1 cellular context compared by ENCODE assay signal in genomic region chr1:173476664-173477285, GRCh38.
TF ChIP-seq lines count a peak whose summit lies in the region.

No MANE protein-coding gene starts in this region.

TF ChIP-seq in HEK293, 187 proteins besides CTCF, POLR2A, EP300 and RAD21 (continued from another document and continues in another):
- TF ChIP-seq ZNF174 (tag by site-specific recombination; IDR thresholded peaks at IDR 0.05) (no peak), ZNF843 (tag by site-specific recombination; IDR thresholded peaks at IDR 0.05) (no peak), KLF1 (tag by site-specific recombination; IDR thresholded peaks at IDR 0.05) (peak; percentile 12; the same call in 1 of the 2 replicates), ZNF155 (tag by site-specific recombination; IDR thresholded peaks at IDR 0.05) (no peak), ZNF423 (tag by site-specific recombination; IDR thresholded peaks at IDR 0.05) (peak; percentile 64; the same call in 1 of the 2 replicates), ZNF2 (tag by site-specific recombination; IDR thresholded peaks at IDR 0.05) (peak; percentile 43), ZBTB20 (tag by site-specific recombination; IDR thresholded peaks at IDR 0.05) (no peak), ZBTB8A (tag by site-specific recombination; IDR thresholded peaks at IDR 0.05) (peak; percentile 31), ZNF248 (tag by site-specific recombination; IDR thresholded peaks at IDR 0.05) (no peak), PRDM4 (tag by site-specific recombination; IDR thresholded peaks at IDR 0.05) (no peak), KLF17 (tag by site-specific recombination; IDR thresholded peaks at IDR 0.05) (peak; percentile 69; the same call in 1 of the 2 replicates), ZNF112 (tag by site-specific recombination; IDR thresholded peaks at IDR 0.05) (no peak), SP2 (tag by site-specific recombination; IDR thresholded peaks at IDR 0.05) (no peak), ZBTB11 (tag by site-specific recombination; conservative IDR thresholded peaks at IDR 0.05; ENCODE audit: low read depth) (no peak), ZNF274 (IDR thresholded peaks at IDR 0.05; ENCODE audit: low read length) (no peak), ZNF274 (tag by site-specific recombination; IDR thresholded peaks at IDR 0.05; ENCODE audit: borderline replicate concordance) (no peak), ZNF704 (tag by site-specific recombination; IDR thresholded peaks at IDR 0.05) (no peak), ZBTB48 (tag by site-specific recombination; IDR thresholded peaks at IDR 0.05) (peak; percentile 89), HIC1 (tag by site-specific recombination; IDR thresholded peaks at IDR 0.05) (peak; percentile 68), MEIS1 (CRISPR knock-in tag; IDR thresholded peaks at IDR 0.05; ENCODE audit: borderline replicate concordance) (no peak), AEBP2 (tag by site-specific recombination; IDR thresholded peaks at IDR 0.05; ENCODE audit: borderline replicate concordance) (no peak), ZSCAN23 (tag by site-specific recombination; IDR thresholded peaks at IDR 0.05) (no peak), ZNF530 (tag by site-specific recombination; IDR thresholded peaks at IDR 0.05; ENCODE audit: low read depth) (no peak), GLIS2 (tag by site-specific recombination; IDR thresholded peaks at IDR 0.05) (peak; percentile 34), ZBTB26 (tag by site-specific recombination; optimal IDR thresholded peaks at IDR 0.05) (peak; percentile 86), SETDB1 (IDR thresholded peaks at IDR 0.05; ENCODE audit: insufficient read length, low read length) (no peak), KLF8 (tag by site-specific recombination; IDR thresholded peaks at IDR 0.05) (peak; percentile 63; the same call in 1 of the 2 replicates), IKZF3 (tag by site-specific recombination; IDR thresholded peaks at IDR 0.05) (peak; percentile 81), ZNF48 (tag by site-specific recombination; IDR thresholded peaks at IDR 0.05) (no peak), PRDM10 (tag by site-specific recombination; IDR thresholded peaks at IDR 0.05) (peak; percentile 86), ZXDB (tag by site-specific recombination; IDR thresholded peaks at IDR 0.05) (peak; percentile 9), ZNF580 (tag by site-specific recombination; IDR thresholded peaks at IDR 0.05) (no peak), ZNF366 (tag by site-specific recombination; conservative IDR thresholded peaks at IDR 0.05) (peak; percentile 87), ZNF354C (tag by site-specific recombination; IDR thresholded peaks at IDR 0.05; ENCODE audit: borderline replicate concordance, low read depth) (no peak), GLIS1 (tag by site-specific recombination; IDR thresholded peaks at IDR 0.05) (peak; percentile 74), ZNF501 (tag by site-specific recombination; IDR thresholded peaks at IDR 0.05) (peak; percentile 40; the same call in 1 of the 2 replicates), ZNF629 (tag by site-specific recombination; IDR thresholded peaks at IDR 0.05) (no peak), BCL11B (tag by site-specific recombination; IDR thresholded peaks at IDR 0.05; ENCODE audit: low read depth) (no peak; the same call in 1 of the 2 replicates), ZNF558 (tag by site-specific recombination; IDR thresholded peaks at IDR 0.05) (no peak), SCRT1 (tag by site-specific recombination; IDR thresholded peaks at IDR 0.05; ENCODE audit: borderline replicate concordance) (no peak), ZNF560 (tag by site-specific recombination; IDR thresholded peaks at IDR 0.05; ENCODE audit: borderline replicate concordance) (no peak), ZNF660 (tag by site-specific recombination; IDR thresholded peaks at IDR 0.05) (0 out of 2 replicates have a peak, but pooled peaks have one; percentile 9), ZNF670 (tag by site-specific recombination; IDR thresholded peaks at IDR 0.05; ENCODE audit: low read depth) (no peak), ZNF24 (tag by site-specific recombination; IDR thresholded peaks at IDR 0.05) (0 out of 2 replicates have a peak, but pooled peaks have one; percentile 13)
